In genomic region chr16:4882261-4882632, GRCh38 we compare ENCODE assay signal across 16 cellular contexts. TPM values are rescaled to one million over a fixed set of nuclear protein-coding genes. Genes with fewer than 3 reads are reported as not detected.
DNase-seq lines count a peak whose midpoint lies in the region; ATAC-seq and TF ChIP-seq lines count a peak whose summit lies in the region.
"Had no signal": no experiment of that assay in that cellular context is flagged by ENCODE, and none has a peak within 500 bp of the region (broad histone marks: within the 10 kb centered on the region; RNA-seq: fewer than 3 reads in every experiment).

No MANE protein-coding gene starts in this region.

- peak; percentile 43 for DNase-seq in AG08395 (ENCODE audit: low spot score)
- peak; percentile 46 for DNase-seq in GM03348 (ENCODE audit: low spot score)
- peak; percentile 46 for DNase-seq in amniotic epithelial cell (ENCODE audit: low read depth)
- DNase-seq in right atrium auricular region (ENCODE audit: low spot score), result no peak
- no peak for DNase-seq in GOT3 (lab: John Stamatoyannopoulos, UW)
- no peak for DNase-seq in NCI-H748 treated with DMSO at 0.1 percent for 48 hours (lab: John Stamatoyannopoulos, UW)
- no peak for DNase-seq in activated CD8-positive, alpha-beta memory T cell treated with anti-CD3 and anti-CD28 coated beads, Interleukin-2, amount 50 U/mL, for 4 hours
- DNase-seq: activated CD4-positive, alpha-beta memory T cell treated with anti-CD3 and anti-CD28 coated beads for 36 hours; activated naive CD4-positive, alpha-beta T cell treated with Interleukin-2 at 50 U/mL for 16 hours; CD4-positive, alpha-beta memory T cell; colonic mucosa; head of caudate nucleus; NCI-H774; T-helper 1 cell had no signal

- ATAC-seq in HG02852 (IDR thresholded peaks at IDR 0.05; ENCODE audit: unreplicated experiment), result no peak

- peaks cover 0 to 17% of the 10 kb centered on the region in 2 donors for H3K4me1 ChIP-seq in right atrium auricular region
- H3K4me1 ChIP-seq: colonic mucosa had no signal

- peaks cover 85% of the 10 kb centered on the region for H3K36me3 ChIP-seq in right atrium auricular region

- H3K27me3 ChIP-seq in right atrium auricular region, result no peaks in the 10 kb centered on the region
- H3K27me3 ChIP-seq: colonic mucosa, stomach had no signal

- TF ChIP-seq CTCF in right atrium auricular region (IDR thresholded peaks at IDR 0.05), result no peak

- H3K9me3 ChIP-seq in right atrium auricular region, result no peaks in the 10 kb centered on the region
- H3K9me3 ChIP-seq: colonic mucosa, stomach had no signal

- H3K4me3 ChIP-seq in right atrium auricular region, result no peak overlapping the region
- H3K4me3 ChIP-seq: colonic mucosa, stomach had no signal

- H3K27ac ChIP-seq in right atrium auricular region, result peak overlapping the region; percentile 54 to 64
- H3K27ac ChIP-seq: colonic mucosa had no signal

RNA-seq across cellular contexts. Expression of gene UBN1, which starts 35.0 kb away (rescaled TPM):
- 10 to 100 TPM; 26.1 to 29.7 TPM for total RNA-seq in right atrium auricular region

RNA-seq across cellular contexts. Expression of gene GLYR1, which starts 35.2 kb away (rescaled TPM):
- total RNA-seq in right atrium auricular region, result 10 to 100 TPM; 37.4 to 39.4 TPM

RNA-seq across cellular contexts. Expression of gene PPL, which starts 54.7 kb away (rescaled TPM):
- total RNA-seq in right atrium auricular region, result 10 to 100 TPM in 1 of 2 donors, 1 to 10 TPM in 1; 7.5 to 17.1 TPM
- total RNA-seq: CD4-positive, alpha-beta memory T cell had no signal

Comparison
In these comparisons a context has a peak if more than half of its experiments do, and no peak if none do; other contexts are left out.
1. DNase-seq: peak in AG08395 (single experiment), GM03348 (single experiment) and amniotic epithelial cell (single experiment); none in right atrium auricular region (single experiment), GOT3 (single experiment), NCI-H748 treated with DMSO at 0.1 percent for 48 hours (single experiment) and activated CD8-positive, alpha-beta memory T cell treated with anti-CD3 and anti-CD28 coated beads, Interleukin-2, amount 50 U/mL, for 4 hours (single experiment).